ENCODE assay signal across 8 cellular contexts in the genomic region with DNA sequence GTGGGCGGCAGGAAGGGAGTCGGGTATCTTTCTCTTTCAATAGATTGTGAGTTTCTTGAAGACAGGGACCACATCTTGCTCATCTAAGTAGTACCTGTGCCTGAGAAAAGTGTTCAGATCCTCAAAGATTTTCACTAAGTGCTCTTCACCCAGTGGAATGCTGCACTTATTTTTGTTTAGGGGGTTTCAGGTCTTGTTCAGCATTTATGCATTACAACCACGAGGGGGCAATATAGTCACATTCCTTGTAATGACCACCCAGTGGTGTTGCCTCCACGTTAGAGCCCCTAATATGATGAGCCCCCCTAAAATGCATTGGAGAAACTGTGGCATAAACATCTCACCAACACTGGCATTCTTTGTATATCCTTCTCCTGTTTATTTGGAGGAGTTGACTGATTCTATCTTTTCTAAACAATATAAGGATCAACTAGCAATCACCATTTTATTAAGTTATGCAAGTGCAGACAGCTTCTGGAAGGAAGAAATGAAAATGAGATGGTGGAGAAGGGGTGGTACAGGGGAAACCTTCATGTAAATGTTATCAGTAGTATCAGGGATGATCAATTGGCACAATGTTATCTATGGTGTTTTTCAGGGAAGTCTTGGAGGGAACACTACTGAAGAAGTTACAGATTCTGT. TPM values are rescaled to one million over a fixed set of nuclear protein-coding genes. Genes with fewer than 3 reads are reported as not detected.
DNase-seq lines count a peak whose midpoint lies in the region; ATAC-seq and TF ChIP-seq lines count a peak whose summit lies in the region.

No MANE protein-coding gene starts in this region.

- H3K9me3 ChIP-seq in cardiac muscle cell (ENCODE audit: low read depth) = no peaks in the 10 kb centered on the region
- no peaks in the 10 kb centered on the region for H3K9me3 ChIP-seq in upper lobe of right lung

- TF ChIP-seq CTCF in cardiac muscle cell (IDR thresholded peaks at IDR 0.05; ENCODE audit: low read depth, low read length) (peak; percentile 71), astrocyte of the spinal cord (IDR thresholded peaks at IDR 0.05; ENCODE audit: low read depth, low read length) (peak; percentile 70), upper lobe of right lung (IDR thresholded peaks at IDR 0.05) (peak; percentile 71)

- H3K4me3 ChIP-seq in cardiac muscle cell = no peak overlapping the region
- no peak overlapping the region for H3K4me3 ChIP-seq in astrocyte of the spinal cord (ENCODE audit: low read depth, low read length)
- no peak overlapping the region for H3K4me3 ChIP-seq in upper lobe of right lung

- no peak overlapping the region for H3K27ac ChIP-seq in cardiac muscle cell
- peak overlapping the region; percentile 69 for H3K27ac ChIP-seq in upper lobe of right lung

- ATAC-seq in Right ventricle myocardium superior (ENCODE audit: poor library complexity) (no peak), upper lobe of right lung (peak; percentile 16), HG02623 (IDR thresholded peaks at IDR 0.05; ENCODE audit: unreplicated experiment) (no peak), GM18909 (IDR thresholded peaks at IDR 0.05; ENCODE audit: poor library complexity, unreplicated experiment) (no peak)

- H3K36me3 ChIP-seq in cardiac muscle cell = no peaks in the 10 kb centered on the region
- no peaks in the 10 kb centered on the region for H3K36me3 ChIP-seq in upper lobe of right lung

- peak; percentile 70 to 73 for DNase-seq in cardiac muscle cell (ENCODE audit: low read depth in 1 of 2, low spot score in 1 of 2)
- DNase-seq in Right ventricle myocardium superior = no peak
- DNase-seq in NCI-H1092 treated with DMSO at 0.1 percent for 48 hours (lab: John Stamatoyannopoulos, UW) = peak; percentile 21
- DNase-seq in astrocyte of the spinal cord (ENCODE audit: low read depth, low spot score) = peak; percentile 61
- peak; percentile 78 for DNase-seq in left kidney (ENCODE audit: low read depth, low spot score)
- no peak for DNase-seq in upper lobe of right lung

- intact Hi-C loops in Right ventricle myocardium superior (cut with DNase I) = loop anchor here (10.0 kb wide), 1 partner anchor 122 kb away; no protein-coding TSS in a partner anchor
- intact Hi-C loops in upper lobe of right lung (cut with DNase I) = no loop called here

- in situ Hi-C loops in astrocyte of the spinal cord (cut with HindIII; ENCODE audit: low sequenced_read_pairs) = no loop called here

- H3K27me3 ChIP-seq in cardiac muscle cell = no peaks in the 10 kb centered on the region
- no peaks in the 10 kb centered on the region for H3K27me3 ChIP-seq in upper lobe of right lung

- H3K4me1 ChIP-seq in cardiac muscle cell (ENCODE audit: low read depth) (peaks cover 4% of the 10 kb centered on the region), upper lobe of right lung (peaks cover 15% of the 10 kb centered on the region)

RNA-seq across cellular contexts. Expression of a gene that starts 3.1 kb away (rescaled TPM):
- total RNA-seq in cardiac muscle cell (2.4 and 5.4 TPM in 2 replicates), Right ventricle myocardium superior (8.6 TPM), upper lobe of right lung (210 TPM)
- polyA plus RNA-seq in cardiac muscle cell = 3.5 and 6.4 TPM in 2 replicates

Comparison
In these comparisons a context has a peak if more than half of its experiments do, and no peak if none do; other contexts are left out.
1. DNase-seq: peak in cardiac muscle cell (2 of 2), NCI-H1092 treated with DMSO at 0.1 percent for 48 hours (single experiment), astrocyte of the spinal cord (single experiment) and left kidney (single experiment); none in Right ventricle myocardium superior (single experiment) and upper lobe of right lung (single experiment).
2. RNA of a gene that starts 3.1 kb away (total RNA-seq): 210 TPM in upper lobe of right lung (single experiment); 8.6 TPM in Right ventricle myocardium superior (single experiment) and 2.4 to 5.4 TPM in cardiac muscle cell; every median in the first group is over 10 times any median in the second.
3. Peak in every context shown above with its lines, with median percentiles within 50 percentile points of each other: CTCF ChIP-seq.